Comparison of ENCODE assay signal across 8 cellular contexts in the genomic region with DNA sequence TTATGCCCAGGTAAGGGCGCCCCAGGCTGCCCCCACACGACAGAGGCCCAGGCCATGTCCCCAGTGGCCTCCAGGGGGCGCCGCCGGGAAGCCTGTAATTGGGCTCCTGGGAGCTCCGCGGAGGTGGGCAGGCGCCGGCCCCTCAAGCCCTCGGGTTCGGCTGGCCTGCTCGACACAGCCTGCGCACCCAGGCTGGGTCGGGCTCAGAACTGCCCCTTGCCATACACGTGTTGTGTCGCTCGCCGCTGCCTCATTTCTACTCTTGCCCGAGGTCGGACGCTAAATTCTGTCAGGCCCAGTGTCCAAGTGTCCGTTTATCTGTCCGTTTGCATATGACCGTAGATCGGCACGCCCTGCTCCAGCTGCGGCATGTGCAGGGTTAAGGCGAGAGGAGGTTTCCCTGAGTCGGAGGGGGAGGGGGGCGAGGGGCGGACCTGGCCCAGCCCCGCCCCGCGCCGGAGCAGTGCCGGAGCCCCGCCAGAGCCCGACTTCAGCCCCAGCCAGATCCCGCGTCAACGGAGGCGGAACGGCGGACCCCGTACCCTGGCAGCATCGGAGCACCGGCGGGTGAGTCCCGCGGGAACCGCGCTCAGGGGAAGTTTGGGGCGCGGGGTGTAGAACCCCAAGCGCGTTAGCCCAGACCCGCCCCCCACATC. TPM values are rescaled to one million over a fixed set of nuclear protein-coding genes. Genes with fewer than 3 reads are reported as not detected.
DNase-seq lines count a peak whose midpoint lies in the region; ATAC-seq, FAIRE-seq and TF ChIP-seq lines count a peak whose summit lies in the region.

A gene (plus strand): TSS at position 480 of the 656 bp plus-strand sequence. CDS start 1,172 bp downstream, outside the sequence.

- H3K9me3 ChIP-seq in Loucy (ENCODE audit: insufficient read depth, low read depth, low read length) (no peaks in the 10 kb centered on the region), heart right ventricle (no peaks in the 10 kb centered on the region), tibial nerve (no peaks in the 10 kb centered on the region)

- peaks cover 5% of the 10 kb centered on the region; the same call in 1 of the 2 replicates for H3K79me2 ChIP-seq in Loucy (ENCODE audit: insufficient read depth, low read length)

- peak within 1 kb of the TSS; percentile 52 for H3K4me2 ChIP-seq in Loucy (ENCODE audit: low read depth, low read length, poor library complexity, severe bottlenecking)

- intact Hi-C loops in heart right ventricle (cut with DNase I): loop anchor here (1.0 to 10.0 kb wide), 14 partner anchors 39 to 278 kb away; a partner anchor contains a TSS
- intact Hi-C loops in posterior cingulate gyrus (cut with DNase I): loop anchor here (5.0 kb wide), 2 partner anchors 111 to 236 kb away; no protein-coding TSS in a partner anchor

- H3K36me3 ChIP-seq in Loucy (ENCODE audit: insufficient read depth, low read length) (no peaks in the 10 kb centered on the region), heart right ventricle (peaks cover 0 to 24% (median 17%) of the 10 kb centered on the region in 9 donors), tibial nerve (peaks cover 0 to 24% (median 0%) of the 10 kb centered on the region in 3 donors)

- peak; percentile 86 to 93 (median 91) for ATAC-seq in heart right ventricle

- peak in 1 of 2 donors; percentile 44 for TF ChIP-seq EP300 in tibial nerve (IDR thresholded peaks at IDR 0.05)

- no peaks in the 10 kb centered on the region for H3K9me2 ChIP-seq in Loucy (replicated peaks; ENCODE audit: low read depth, low read length)

- no peaks in the 10 kb centered on the region for H3F3A ChIP-seq in Loucy (ENCODE audit: low read depth)

- WGBS in heart right ventricle, 2 donors: 1% methylated on average over 57 of the region's 57 CpGs
- WGBS in tibial nerve, 2 donors: 0 to 1% methylated on average over 39 to 56 of the region's 57 CpGs

- H4K20me1 ChIP-seq in Loucy (ENCODE audit: insufficient read depth, low read length, poor library complexity, severe bottlenecking): no peaks in the 10 kb centered on the region

- TF ChIP-seq CTCF in Loucy (conservative IDR thresholded peaks at IDR 0.05; ENCODE audit: low read length): peak; percentile 75
- TF ChIP-seq CTCF in heart right ventricle (IDR thresholded peaks at IDR 0.05): peak; percentile 90 to 98 (median 97)
- TF ChIP-seq CTCF in tibial nerve (IDR thresholded peaks at IDR 0.05): peak; percentile 90 to 95 (median 93)

- FAIRE-seq in GM19239 (lab: Jason Lieb, UNC): peak; percentile 56

- no peak within 1 kb of the TSS for H3K9ac ChIP-seq in Loucy (ENCODE audit: low read depth, low read length, poor library complexity, severe bottlenecking)

- peak within 1 kb of the TSS; percentile 64; the same call in 1 of the 2 replicates for H2AFZ ChIP-seq in Loucy (ENCODE audit: low read length)

- H3K4me3 ChIP-seq in Loucy (ENCODE audit: low read length, poor library complexity, severe bottlenecking) (peak within 1 kb of the TSS; percentile 23), heart right ventricle (peak within 1 kb of the TSS; percentile 42 to 100 (median 84)), tibial nerve (peak within 1 kb of the TSS; percentile 54 to 89 (median 66))

- H3K27ac ChIP-seq in heart right ventricle: peak within 1 kb of the TSS; percentile 81 to 100 (median 94)
- peak within 1 kb of the TSS; percentile 47 to 91 (median 81) for H3K27ac ChIP-seq in tibial nerve

- TF ChIP-seq POLR2A in tibial nerve (IDR thresholded peaks at IDR 0.05): no peak

- DNase-seq in AG08396 (ENCODE audit: low spot score) (peak; percentile 96), GM19239 (ENCODE audit: insufficient read length, low spot score) (peak; percentile 90), T-helper 1 cell (peak; percentile 58 to 77 (median 74)), amniotic epithelial cell (ENCODE audit: low read depth) (peak; percentile 86), heart right ventricle (peak; percentile 91), posterior cingulate gyrus (peak; percentile 59 to 97 (median 83)), tibial nerve (ENCODE audit: low spot score in 2 of 2) (peak; percentile 72 to 76)

- peaks cover 46% of the 10 kb centered on the region for H3K27me3 ChIP-seq in Loucy (ENCODE audit: insufficient read depth, low read length, poor library complexity, severe bottlenecking)
- no peaks in the 10 kb centered on the region for H3K27me3 ChIP-seq in heart right ventricle
- no peaks in the 10 kb centered on the region for H3K27me3 ChIP-seq in tibial nerve

- H3K4me1 ChIP-seq in Loucy (ENCODE audit: insufficient read depth, low read length, poor library complexity, severe bottlenecking) (peaks cover 16% of the 10 kb centered on the region), heart right ventricle (peaks cover 22 to 63% (median 55%) of the 10 kb centered on the region in 9 donors), tibial nerve (peaks cover 0 to 52% (median 32%) of the 10 kb centered on the region in 4 donors)

RNA-seq across cellular contexts. Expression of the gene that starts here (rescaled TPM):
- total RNA-seq in heart right ventricle (100 to 1,000 TPM in 9 of 10 donors, 10 to 100 TPM in 1; 87.9 to 190 (median 118) TPM), tibial nerve (10 to 100 TPM; 20.8 to 33.1 (median 29.7) TPM)
- 100 to 1,000 TPM in 1 of 2 donors, 10 to 100 TPM in 1; 56.2 to 121 TPM for polyA plus RNA-seq in heart right ventricle

Comparison
In these comparisons a context has a peak if more than half of its experiments do, and no peak if none do; other contexts are left out.
1. Peak in every context shown above with its lines: DNase-seq, ATAC-seq, H3K4me3 ChIP-seq and H3K27ac ChIP-seq.
2. H3K4me3 ChIP-seq: peak in every context shown above with its lines; median percentile 84 in heart right ventricle; 66 in tibial nerve; 23 in Loucy.